9 cellular contexts compared by ENCODE assay signal in genomic region chr9:127311239-127311741, GRCh38. TPM values are rescaled to one million over a fixed set of nuclear protein-coding genes. Genes with fewer than 3 reads are reported as not detected.
A peak's percentile ranks its signal among the peaks of the same experiment; 100 is the strongest.
DNase-seq lines count a peak whose midpoint lies in the region; ATAC-seq and TF ChIP-seq lines count a peak whose summit lies in the region.
"Had no signal": no experiment of that assay in that cellular context is flagged by ENCODE, and none has a peak within 500 bp of the region (broad histone marks: within the 10 kb centered on the region; RNA-seq: fewer than 3 reads in every experiment).

No MANE protein-coding gene starts in this region.

- H3K9me3 ChIP-seq in heart left ventricle (no peaks in the 10 kb centered on the region), spleen (no peaks in the 10 kb centered on the region)

- TF ChIP-seq POLR2A in heart left ventricle (IDR thresholded peaks at IDR 0.05) (no peak), spleen (IDR thresholded peaks at IDR 0.05) (no peak)

- H3K36me3 ChIP-seq in heart left ventricle (peaks cover 0 to 25% (median 3%) of the 10 kb centered on the region in 9 donors), spleen (peaks cover 0 to 12% (median 0%) of the 10 kb centered on the region in 6 donors)

- WGBS in heart left ventricle, 4 donors: 22 to 32% (median 25%) methylated on average over 5 of the region's 5 CpGs
- 62 to 73% (median 72%) methylated on average over 5 of the region's 5 CpGs for WGBS in spleen, 5 donors

- no peaks in the 10 kb centered on the region for H3K27me3 ChIP-seq in heart left ventricle
- H3K27me3 ChIP-seq in spleen (replicated peaks in 1 of 7): no peaks in the 10 kb centered on the region

- H3K4me3 ChIP-seq in heart left ventricle (peak overlapping the region in 1 of 12 donors; percentile 7), spleen (no peak overlapping the region)

- TF ChIP-seq CTCF in heart left ventricle (IDR thresholded peaks at IDR 0.05): peak; percentile 26 to 72 (median 58)
- TF ChIP-seq CTCF in spleen (IDR thresholded peaks at IDR 0.05 in 8 of 11, conservative IDR thresholded peaks at IDR 0.05 in 3 of 11): peak in 7 of 11 experiments; percentile 28 to 48 (median 35)

- H3K4me1 ChIP-seq in heart left ventricle (peaks cover 0 to 59% (median 31%) of the 10 kb centered on the region in 12 donors), spleen (peaks cover 0 to 11% (median 6%) of the 10 kb centered on the region in 6 donors)

- peak; percentile 61 for DNase-seq in DMS153 (lab: John Stamatoyannopoulos, UW)
- DNase-seq in LoVo (ENCODE audit: low spot score): peak; percentile 43
- DNase-seq in activated CD8-positive, alpha-beta memory T cell treated with anti-CD3 and anti-CD28 coated beads, Interleukin-2, amount 50 U/mL, for 4 hours: peak; percentile 40
- DNase-seq in heart left ventricle: peak in 4 of 5 donors; percentile 25 to 45 (median 34)
- DNase-seq in spleen: no peak
- DNase-seq in anterior cingulate cortex (lab: John Stamatoyannopoulos, UW): no peak
- no peak for DNase-seq in NCI-H2029 (lab: John Stamatoyannopoulos, UW)
- DNase-seq in GM19238 (ENCODE audit: insufficient read length, low spot score): no peak
- DNase-seq: naive B cell had no signal

- H3K27ac ChIP-seq in heart left ventricle (peak overlapping the region; percentile 45 to 88 (median 72)), spleen (no peak overlapping the region)

- intact Hi-C loops in heart left ventricle (cut with DNase I) (loop anchor here in 7 of 10 donors (2.0 to 10.0 kb wide), 7 partner anchors 36 to 88 kb away; partner anchors contain the start of gene SLC2A8 (in 3 of the 7)), spleen (cut with DNase I; ENCODE audit: low total_unique reads) (no loop called here)

- peak; percentile 25 to 57 (median 54) for ATAC-seq in heart left ventricle

RNA-seq across cellular contexts. Expression of gene GARNL3, which starts 46.7 kb away (rescaled TPM):
- total RNA-seq in heart left ventricle (10 to 100 TPM; 11.9 to 60.4 (median 26.0) TPM), spleen (10 to 100 TPM in 5 of 7 donors, 1 to 10 TPM in 2; 6.6 to 14.7 (median 11.1) TPM)
- polyA plus RNA-seq in heart left ventricle (10 to 100 TPM in 1 of 2 donors, 1 to 10 TPM in 1; 7.1 to 14.9 TPM), spleen (1 to 10 TPM; 2.1 to 6.3 (median 4.2) TPM)

Comparison
In these comparisons a context has a peak if more than half of its experiments do, and no peak if none do; other contexts are left out.
1. DNase-seq: peak in DMS153 (single experiment), LoVo (single experiment), activated CD8-positive, alpha-beta memory T cell treated with anti-CD3 and anti-CD28 coated beads, Interleukin-2, amount 50 U/mL, for 4 hours (single experiment) and heart left ventricle (4 of 5); none in spleen (single experiment), anterior cingulate cortex (0 of 58), NCI-H2029 (single experiment) and GM19238 (single experiment).
2. H3K27ac ChIP-seq: peak in heart left ventricle (12 of 12); none in spleen (0 of 8).